In genomic region chr13:46751811-46752635, GRCh38 we compare ENCODE assay signal across 1 cellular context.
TF ChIP-seq lines count a peak whose summit lies in the region.

No MANE protein-coding gene starts in this region.

TF ChIP-seq in GM23338, 12 proteins besides CTCF, POLR2A, EP300 and RAD21 (continued from another document):
- TF ChIP-seq, protein P1, sequence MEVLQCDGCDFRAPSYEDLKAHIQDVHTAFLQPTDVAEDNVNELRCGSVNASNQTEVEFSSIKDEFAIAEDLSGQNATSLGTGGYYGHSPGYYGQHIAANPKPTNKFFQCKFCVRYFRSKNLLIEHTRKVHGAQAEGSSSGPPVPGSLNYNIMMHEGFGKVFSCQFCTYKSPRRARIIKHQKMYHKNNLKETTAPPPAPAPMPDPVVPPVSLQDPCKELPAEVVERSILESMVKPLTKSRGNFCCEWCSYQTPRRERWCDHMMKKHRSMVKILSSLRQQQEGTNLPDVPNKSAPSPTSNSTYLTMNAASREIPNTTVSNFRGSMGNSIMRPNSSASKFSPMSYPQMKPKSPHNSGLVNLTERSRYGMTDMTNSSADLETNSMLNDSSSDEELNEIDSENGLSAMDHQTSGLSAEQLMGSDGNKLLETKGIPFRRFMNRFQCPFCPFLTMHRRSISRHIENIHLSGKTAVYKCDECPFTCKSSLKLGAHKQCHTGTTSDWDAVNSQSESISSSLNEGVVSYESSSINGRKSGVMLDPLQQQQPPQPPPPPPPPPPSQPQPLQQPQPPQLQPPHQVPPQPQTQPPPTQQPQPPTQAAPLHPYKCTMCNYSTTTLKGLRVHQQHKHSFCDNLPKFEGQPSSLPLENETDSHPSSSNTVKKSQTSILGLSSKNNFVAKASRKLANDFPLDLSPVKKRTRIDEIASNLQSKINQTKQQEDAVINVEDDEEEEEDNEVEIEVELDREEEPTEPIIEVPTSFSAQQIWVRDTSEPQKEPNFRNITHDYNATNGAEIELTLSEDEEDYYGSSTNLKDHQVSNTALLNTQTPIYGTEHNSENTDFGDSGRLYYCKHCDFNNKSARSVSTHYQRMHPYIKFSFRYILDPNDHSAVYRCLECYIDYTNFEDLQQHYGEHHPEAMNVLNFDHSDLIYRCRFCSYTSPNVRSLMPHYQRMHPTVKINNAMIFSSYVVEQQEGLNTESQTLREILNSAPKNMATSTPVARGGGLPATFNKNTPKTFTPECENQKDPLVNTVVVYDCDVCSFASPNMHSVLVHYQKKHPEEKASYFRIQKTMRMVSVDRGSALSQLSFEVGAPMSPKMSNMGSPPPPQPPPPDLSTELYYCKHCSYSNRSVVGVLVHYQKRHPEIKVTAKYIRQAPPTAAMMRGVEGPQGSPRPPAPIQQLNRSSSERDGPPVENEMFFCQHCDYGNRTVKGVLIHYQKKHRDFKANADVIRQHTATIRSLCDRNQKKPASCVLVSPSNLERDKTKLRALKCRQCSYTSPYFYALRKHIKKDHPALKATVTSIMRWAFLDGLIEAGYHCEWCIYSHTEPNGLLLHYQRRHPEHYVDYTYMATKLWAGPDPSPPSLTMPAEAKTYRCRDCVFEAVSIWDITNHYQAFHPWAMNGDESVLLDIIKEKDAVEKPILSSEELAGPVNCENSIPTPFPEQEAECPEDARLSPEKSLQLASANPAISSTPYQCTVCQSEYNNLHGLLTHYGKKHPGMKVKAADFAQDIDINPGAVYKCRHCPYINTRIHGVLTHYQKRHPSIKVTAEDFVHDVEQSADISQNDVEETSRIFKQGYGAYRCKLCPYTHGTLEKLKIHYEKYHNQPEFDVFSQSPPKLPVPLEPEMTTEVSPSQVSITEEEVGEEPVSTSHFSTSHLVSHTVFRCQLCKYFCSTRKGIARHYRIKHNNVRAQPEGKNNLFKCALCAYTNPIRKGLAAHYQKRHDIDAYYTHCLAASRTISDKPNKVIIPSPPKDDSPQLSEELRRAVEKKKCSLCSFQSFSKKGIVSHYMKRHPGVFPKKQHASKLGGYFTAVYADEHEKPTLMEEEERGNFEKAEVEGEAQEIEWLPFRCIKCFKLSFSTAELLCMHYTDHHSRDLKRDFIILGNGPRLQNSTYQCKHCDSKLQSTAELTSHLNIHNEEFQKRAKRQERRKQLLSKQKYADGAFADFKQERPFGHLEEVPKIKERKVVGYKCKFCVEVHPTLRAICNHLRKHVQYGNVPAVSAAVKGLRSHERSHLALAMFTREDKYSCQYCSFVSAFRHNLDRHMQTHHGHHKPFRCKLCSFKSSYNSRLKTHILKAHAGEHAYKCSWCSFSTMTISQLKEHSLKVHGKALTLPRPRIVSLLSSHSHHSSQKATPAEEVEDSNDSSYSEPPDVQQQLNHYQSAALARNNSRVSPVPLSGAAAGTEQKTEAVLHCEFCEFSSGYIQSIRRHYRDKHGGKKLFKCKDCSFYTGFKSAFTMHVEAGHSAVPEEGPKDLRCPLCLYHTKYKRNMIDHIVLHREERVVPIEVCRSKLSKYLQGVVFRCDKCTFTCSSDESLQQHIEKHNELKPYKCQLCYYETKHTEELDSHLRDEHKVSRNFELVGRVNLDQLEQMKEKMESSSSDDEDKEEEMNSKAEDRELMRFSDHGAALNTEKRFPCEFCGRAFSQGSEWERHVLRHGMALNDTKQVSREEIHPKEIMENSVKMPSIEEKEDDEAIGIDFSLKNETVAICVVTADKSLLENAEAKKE (CRISPR knock-in tag; IDR thresholded peaks at IDR 0.05) = no peak
- no peak for TF ChIP-seq ETS1 (IDR thresholded peaks at IDR 0.05)
- no peak for TF ChIP-seq POLR2AphosphoS5 (IDR thresholded peaks at IDR 0.05; ENCODE audit: low read depth)
- TF ChIP-seq EZH2phosphoT487 (IDR thresholded peaks at IDR 0.05; ENCODE audit: unreplicated experiment) = no peak
